2 cellular contexts compared by ENCODE assay signal in genomic region chrX:96204928-96205327, GRCh38.
TF ChIP-seq lines count a peak whose summit lies in the region.

No MANE protein-coding gene starts in this region.

TF ChIP-seq in endothelial cell of umbilical vein, 7 proteins besides CTCF, POLR2A, EP300 and RAD21 (continued from another document):
- TF ChIP-seq POLR2AphosphoS5 (IDR thresholded peaks at IDR 0.05; ENCODE audit: insufficient read depth, low read depth, low read length) (no peak), MYC (IDR thresholded peaks at IDR 0.05; ENCODE audit: low read depth, low read length) (no peak), FOS (IDR thresholded peaks at IDR 0.05; ENCODE audit: borderline replicate concordance, insufficient read depth, low read length) (no peak)
TF ChIP-seq in endothelial cell of umbilical vein: peak in this region for 0.

TF ChIP-seq in HepG2, 621 proteins besides CTCF, POLR2A, EP300 and RAD21 (continued from another document):
- TF ChIP-seq BATF2 (CRISPR knock-in tag; IDR thresholded peaks at IDR 0.05) (no peak), GFI1 (CRISPR knock-in tag; IDR thresholded peaks at IDR 0.05; ENCODE audit: borderline replicate concordance) (no peak), HNF4G (IDR thresholded peaks at IDR 0.05; ENCODE audit: borderline replicate concordance, low read depth, low read length) (0 out of 2 replicates have a peak, but pooled peaks have one; percentile 18), HNF4G (CRISPR knock-in tag; IDR thresholded peaks at IDR 0.05; ENCODE audit: borderline replicate concordance, low read depth) (no peak), PRDM10 (CRISPR knock-in tag; IDR thresholded peaks at IDR 0.05; ENCODE audit: low read depth) (no peak), HMGXB3 (CRISPR knock-in tag; IDR thresholded peaks at IDR 0.05; ENCODE audit: borderline replicate concordance) (no peak), ZNF326 (CRISPR knock-in tag; IDR thresholded peaks at IDR 0.05; ENCODE audit: borderline replicate concordance) (no peak), ATF6 (CRISPR knock-in tag; conservative IDR thresholded peaks at IDR 0.05) (no peak), ZNF282 (IDR thresholded peaks at IDR 0.05; ENCODE audit: partially characterized antibody) (no peak), ZNF644 (CRISPR knock-in tag; IDR thresholded peaks at IDR 0.05; ENCODE audit: low read depth) (peak; percentile 69; the same call in 1 of the 2 replicates), PAXIP1 (CRISPR knock-in tag; conservative IDR thresholded peaks at IDR 0.05) (peak; percentile 39; the same call in 1 of the 2 replicates), ZNF10 (CRISPR knock-in tag; IDR thresholded peaks at IDR 0.05; ENCODE audit: borderline replicate concordance, low read depth) (no peak), ZBTB21 (CRISPR knock-in tag; IDR thresholded peaks at IDR 0.05) (no peak), HNRNPUL1 (IDR thresholded peaks at IDR 0.05; ENCODE audit: low read depth, low read length) (no peak), EHMT2 (IDR thresholded peaks at IDR 0.05; ENCODE audit: borderline replicate concordance, low read depth, low read length) (peak; percentile 27; the same call in 1 of the 2 replicates), HNF4A (CRISPR knock-in tag; IDR thresholded peaks at IDR 0.05) (peak; percentile 70), FOXA3 (CRISPR knock-in tag; IDR thresholded peaks at IDR 0.05) (peak; percentile 25; the same call in 1 of the 2 replicates), SOX13 (IDR thresholded peaks at IDR 0.05) (no peak), SOX13 (CRISPR knock-in tag; conservative IDR thresholded peaks at IDR 0.05 in 1 of 2, IDR thresholded peaks at IDR 0.05 in 1 of 2) (peak in 1 of 2 experiments; percentile 38; a peak in 1 of 4 replicates), FOXA1 (IDR thresholded peaks at IDR 0.05) (no peak), FOXA1 (CRISPR knock-in tag; IDR thresholded peaks at IDR 0.05) (peak; percentile 39; the same call in 1 of the 2 replicates), ISL2 (CRISPR knock-in tag; IDR thresholded peaks at IDR 0.05) (no peak), XBP1 (CRISPR knock-in tag; IDR thresholded peaks at IDR 0.05) (no peak), ETV6 (CRISPR knock-in tag; conservative IDR thresholded peaks at IDR 0.05) (no peak), PRPF4 (IDR thresholded peaks at IDR 0.05; ENCODE audit: low read depth, low read length, poor library complexity, severe bottlenecking) (no peak)
- TF ChIP-seq, protein P1, sequence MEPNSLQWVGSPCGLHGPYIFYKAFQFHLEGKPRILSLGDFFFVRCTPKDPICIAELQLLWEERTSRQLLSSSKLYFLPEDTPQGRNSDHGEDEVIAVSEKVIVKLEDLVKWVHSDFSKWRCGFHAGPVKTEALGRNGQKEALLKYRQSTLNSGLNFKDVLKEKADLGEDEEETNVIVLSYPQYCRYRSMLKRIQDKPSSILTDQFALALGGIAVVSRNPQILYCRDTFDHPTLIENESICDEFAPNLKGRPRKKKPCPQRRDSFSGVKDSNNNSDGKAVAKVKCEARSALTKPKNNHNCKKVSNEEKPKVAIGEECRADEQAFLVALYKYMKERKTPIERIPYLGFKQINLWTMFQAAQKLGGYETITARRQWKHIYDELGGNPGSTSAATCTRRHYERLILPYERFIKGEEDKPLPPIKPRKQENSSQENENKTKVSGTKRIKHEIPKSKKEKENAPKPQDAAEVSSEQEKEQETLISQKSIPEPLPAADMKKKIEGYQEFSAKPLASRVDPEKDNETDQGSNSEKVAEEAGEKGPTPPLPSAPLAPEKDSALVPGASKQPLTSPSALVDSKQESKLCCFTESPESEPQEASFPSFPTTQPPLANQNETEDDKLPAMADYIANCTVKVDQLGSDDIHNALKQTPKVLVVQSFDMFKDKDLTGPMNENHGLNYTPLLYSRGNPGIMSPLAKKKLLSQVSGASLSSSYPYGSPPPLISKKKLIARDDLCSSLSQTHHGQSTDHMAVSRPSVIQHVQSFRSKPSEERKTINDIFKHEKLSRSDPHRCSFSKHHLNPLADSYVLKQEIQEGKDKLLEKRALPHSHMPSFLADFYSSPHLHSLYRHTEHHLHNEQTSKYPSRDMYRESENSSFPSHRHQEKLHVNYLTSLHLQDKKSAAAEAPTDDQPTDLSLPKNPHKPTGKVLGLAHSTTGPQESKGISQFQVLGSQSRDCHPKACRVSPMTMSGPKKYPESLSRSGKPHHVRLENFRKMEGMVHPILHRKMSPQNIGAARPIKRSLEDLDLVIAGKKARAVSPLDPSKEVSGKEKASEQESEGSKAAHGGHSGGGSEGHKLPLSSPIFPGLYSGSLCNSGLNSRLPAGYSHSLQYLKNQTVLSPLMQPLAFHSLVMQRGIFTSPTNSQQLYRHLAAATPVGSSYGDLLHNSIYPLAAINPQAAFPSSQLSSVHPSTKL (CRISPR knock-in tag; IDR thresholded peaks at IDR 0.05), result peak; percentile 46
- TF ChIP-seq, protein P2, sequence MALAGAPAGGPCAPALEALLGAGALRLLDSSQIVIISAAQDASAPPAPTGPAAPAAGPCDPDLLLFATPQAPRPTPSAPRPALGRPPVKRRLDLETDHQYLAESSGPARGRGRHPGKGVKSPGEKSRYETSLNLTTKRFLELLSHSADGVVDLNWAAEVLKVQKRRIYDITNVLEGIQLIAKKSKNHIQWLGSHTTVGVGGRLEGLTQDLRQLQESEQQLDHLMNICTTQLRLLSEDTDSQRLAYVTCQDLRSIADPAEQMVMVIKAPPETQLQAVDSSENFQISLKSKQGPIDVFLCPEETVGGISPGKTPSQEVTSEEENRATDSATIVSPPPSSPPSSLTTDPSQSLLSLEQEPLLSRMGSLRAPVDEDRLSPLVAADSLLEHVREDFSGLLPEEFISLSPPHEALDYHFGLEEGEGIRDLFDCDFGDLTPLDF (CRISPR knock-in tag; IDR thresholded peaks at IDR 0.05), result no peak
- TF ChIP-seq, protein P3, sequence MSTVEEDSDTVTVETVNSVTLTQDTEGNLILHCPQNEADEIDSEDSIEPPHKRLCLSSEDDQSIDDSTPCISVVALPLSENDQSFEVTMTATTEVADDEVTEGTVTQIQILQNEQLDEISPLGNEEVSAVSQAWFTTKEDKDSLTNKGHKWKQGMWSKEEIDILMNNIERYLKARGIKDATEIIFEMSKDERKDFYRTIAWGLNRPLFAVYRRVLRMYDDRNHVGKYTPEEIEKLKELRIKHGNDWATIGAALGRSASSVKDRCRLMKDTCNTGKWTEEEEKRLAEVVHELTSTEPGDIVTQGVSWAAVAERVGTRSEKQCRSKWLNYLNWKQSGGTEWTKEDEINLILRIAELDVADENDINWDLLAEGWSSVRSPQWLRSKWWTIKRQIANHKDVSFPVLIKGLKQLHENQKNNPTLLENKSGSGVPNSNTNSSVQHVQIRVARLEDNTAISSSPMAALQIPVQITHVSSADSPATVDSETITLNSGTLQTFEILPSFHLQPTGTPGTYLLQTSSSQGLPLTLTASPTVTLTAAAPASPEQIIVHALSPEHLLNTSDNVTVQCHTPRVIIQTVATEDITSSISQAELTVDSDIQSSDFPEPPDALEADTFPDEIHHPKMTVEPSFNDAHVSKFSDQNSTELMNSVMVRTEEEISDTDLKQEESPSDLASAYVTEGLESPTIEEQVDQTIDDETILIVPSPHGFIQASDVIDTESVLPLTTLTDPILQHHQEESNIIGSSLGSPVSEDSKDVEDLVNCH (CRISPR knock-in tag; IDR thresholded peaks at IDR 0.05), result no peak
- TF ChIP-seq, protein P4, sequence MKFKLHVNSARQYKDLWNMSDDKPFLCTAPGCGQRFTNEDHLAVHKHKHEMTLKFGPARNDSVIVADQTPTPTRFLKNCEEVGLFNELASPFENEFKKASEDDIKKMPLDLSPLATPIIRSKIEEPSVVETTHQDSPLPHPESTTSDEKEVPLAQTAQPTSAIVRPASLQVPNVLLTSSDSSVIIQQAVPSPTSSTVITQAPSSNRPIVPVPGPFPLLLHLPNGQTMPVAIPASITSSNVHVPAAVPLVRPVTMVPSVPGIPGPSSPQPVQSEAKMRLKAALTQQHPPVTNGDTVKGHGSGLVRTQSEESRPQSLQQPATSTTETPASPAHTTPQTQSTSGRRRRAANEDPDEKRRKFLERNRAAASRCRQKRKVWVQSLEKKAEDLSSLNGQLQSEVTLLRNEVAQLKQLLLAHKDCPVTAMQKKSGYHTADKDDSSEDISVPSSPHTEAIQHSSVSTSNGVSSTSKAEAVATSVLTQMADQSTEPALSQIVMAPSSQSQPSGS (CRISPR knock-in tag; IDR thresholded peaks at IDR 0.05), result no peak
